ENCODE assay signal across 10 cellular contexts in genomic region chr17:79814966-79815835, GRCh38. TPM values are rescaled to one million over a fixed set of nuclear protein-coding genes. Genes with fewer than 3 reads are reported as not detected.
DNase-seq lines count a peak whose midpoint lies in the region; TF ChIP-seq lines count a peak whose summit lies in the region.
"Had no signal": no experiment of that assay in that cellular context is flagged by ENCODE, and none has a peak within 500 bp of the region (broad histone marks: within the 10 kb centered on the region; RNA-seq: fewer than 3 reads in every experiment).

No MANE protein-coding gene starts in this region.

- TF ChIP-seq CTCF in breast epithelium (IDR thresholded peaks at IDR 0.05): no peak

- no peaks in the 10 kb centered on the region for H3K36me3 ChIP-seq in ES-I3 (ENCODE audit: insufficient read depth, low read length)
- H3K36me3 ChIP-seq in breast epithelium: no peaks in the 10 kb centered on the region

- intact Hi-C loops in breast epithelium (cut with DNase I; ENCODE audit: low total_unique reads): no loop called here

- DNase-seq in breast epithelium (ENCODE audit: low spot score in 2 of 2) (peak; percentile 79 to 91), iPS-NIHi11 (ENCODE audit: low spot score) (peak; percentile 56), skeletal muscle cell (ENCODE audit: low read depth) (no peak), NCI-H2107 treated with DMSO at 0.1 percent for 48 hours (lab: John Stamatoyannopoulos, UW; ENCODE audit: unreplicated experiment) (no peak), germinal center (ENCODE audit: low spot score) (no peak), COLO829 (ENCODE audit: low spot score) (no peak), NAMALWA (ENCODE audit: low spot score) (no peak)
- DNase-seq: activated CD4-positive, alpha-beta memory T cell treated with anti-CD3 and anti-CD28 coated beads for 36 hours; DMS153 had no signal

- no peaks in the 10 kb centered on the region; the same call in 1 of the 2 replicates for H3K9me3 ChIP-seq in ES-I3 (ENCODE audit: control insufficient read depth, insufficient read depth, low read length)
- no peaks in the 10 kb centered on the region for H3K9me3 ChIP-seq in breast epithelium

- H3K4me3 ChIP-seq in breast epithelium (peak overlapping the region in 2 of 3 donors; percentile 45 to 71), skeletal muscle cell (ENCODE audit: low read depth, low read length) (peak overlapping the region; percentile 3)

- H3K9ac ChIP-seq in ES-I3 (ENCODE audit: low read depth, low read length): peak overlapping the region; percentile 16; the same call in 1 of the 2 replicates

- peak overlapping the region; percentile 68 to 86 for H3K27ac ChIP-seq in breast epithelium

- no peak for TF ChIP-seq POLR2A in breast epithelium (IDR thresholded peaks at IDR 0.05)

- H3K27me3 ChIP-seq in breast epithelium: peaks cover 22 to 55% of the 10 kb centered on the region in 2 donors

- H3K4me1 ChIP-seq in ES-I3 (ENCODE audit: insufficient read depth, low read length) (peaks cover 13% of the 10 kb centered on the region; the same call in 1 of the 2 replicates), breast epithelium (peaks cover 30 to 35% of the 10 kb centered on the region in 2 donors)

RNA-seq across cellular contexts. Expression of gene CBX8, which starts 18.3 kb away (rescaled TPM):
- total RNA-seq in breast epithelium: 1 to 10 TPM; 1.9 to 9.2 (median 6.7) TPM

RNA-seq across cellular contexts. Expression of gene CBX4, which starts 24.0 kb away (rescaled TPM):
- 10 to 100 TPM; 11.5 to 20.6 (median 13.4) TPM for total RNA-seq in breast epithelium

RNA-seq across cellular contexts. Expression of gene CBX2, which starts 37.3 kb away (rescaled TPM):
- total RNA-seq in breast epithelium: 1 to 10 TPM; 1.2 to 2.2 (median 2.0) TPM

Comparison
In these comparisons a context has a peak if more than half of its experiments do, and no peak if none do; other contexts are left out.
1. DNase-seq: peak in breast epithelium (2 of 2) and iPS-NIHi11 (single experiment); none in skeletal muscle cell (single experiment), NCI-H2107 treated with DMSO at 0.1 percent for 48 hours (single experiment), germinal center (single experiment), COLO829 (single experiment) and NAMALWA (single experiment).